ENCODE assay signal across 9 cellular contexts in the genomic region with DNA sequence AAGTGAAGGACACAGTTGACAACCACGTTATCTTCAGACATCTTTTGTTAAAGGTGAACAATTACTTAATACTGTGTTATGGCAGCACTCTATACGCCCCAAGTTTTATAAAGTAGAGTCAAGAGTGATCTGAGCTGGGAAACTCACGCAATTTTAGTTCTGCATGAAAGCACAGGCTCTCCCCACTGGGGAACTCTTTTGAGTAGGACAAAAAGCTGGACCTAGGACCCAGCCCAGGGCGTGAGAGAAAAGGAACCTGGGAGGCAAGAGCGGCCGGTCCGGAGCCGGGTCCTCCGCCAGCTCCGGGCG.
DNase-seq lines count a peak whose midpoint lies in the region; ATAC-seq and TF ChIP-seq lines count a peak whose summit lies in the region.
"Had no signal": no experiment of that assay in that cellular context is flagged by ENCODE, and none has a peak within 500 bp of the region (broad histone marks: within the 10 kb centered on the region; RNA-seq: fewer than 3 reads in every experiment).

No MANE protein-coding gene starts in this region.

- POLR2A ChIA-PET in CD8-positive, alpha-beta T cell (lab: Charles Lee): interaction anchor here (0.8 kb wide), 1 partner anchor 193 kb away, joined by 3 read pairs; the partner anchor contains the start of gene DCK

- peak overlapping the region; percentile 55 for H3K27ac Mint-ChIP-seq in CD8-positive, alpha-beta T cell
- peak overlapping the region; percentile 81 for H3K27ac Mint-ChIP-seq in progenitor cell of endocrine pancreas

- H3K4me1 Mint-ChIP-seq in CD8-positive, alpha-beta T cell (ENCODE audit: low read depth): peaks cover 32% of the 10 kb centered on the region
- H3K4me1 Mint-ChIP-seq in progenitor cell of endocrine pancreas (ENCODE audit: low read depth): peaks cover 49% of the 10 kb centered on the region

- H3K4me3 ChIP-seq in CD8-positive, alpha-beta T cell (ENCODE audit: low read depth, low read length): no peak overlapping the region
- H3K4me3 ChIP-seq in RWPE2 (ENCODE audit: severe bottlenecking) (peak overlapping the region; percentile 41), fibroblast of mammary gland (ENCODE audit: control insufficient read depth, low read depth, low read length) (peak overlapping the region; percentile 33)

- no peaks in the 10 kb centered on the region for H3K9me3 ChIP-seq in CD8-positive, alpha-beta T cell (ENCODE audit: low read length)
- H3K9me3 ChIP-seq in RWPE2 (ENCODE audit: severe bottlenecking): no peaks in the 10 kb centered on the region

- CTCF ChIA-PET in CD8-positive, alpha-beta T cell (lab: Charles Lee): interaction anchor here (0.6 to 3.0 kb wide), 3 partner anchors 13 to 299 kb away, joined by 3 to 7 read pairs (median 4); no protein-coding TSS in a partner anchor

- peaks cover 15% of the 10 kb centered on the region for H3K4me1 ChIP-seq in CD8-positive, alpha-beta T cell (ENCODE audit: insufficient read depth, low read length)
- no peaks in the 10 kb centered on the region for H3K4me1 ChIP-seq in RWPE2 (ENCODE audit: insufficient read depth, poor library complexity, severe bottlenecking)

- peak overlapping the region; percentile 89 for H3K4me3 Mint-ChIP-seq in CD8-positive, alpha-beta T cell
- H3K4me3 Mint-ChIP-seq in progenitor cell of endocrine pancreas (ENCODE audit: low read depth): peak overlapping the region; percentile 83

- no peak for TF ChIP-seq CTCF in CD8-positive, alpha-beta T cell (IDR thresholded peaks at IDR 0.05)
- no peak for TF ChIP-seq CTCF in RWPE2 (IDR thresholded peaks at IDR 0.05; ENCODE audit: poor library complexity, severe bottlenecking)
- no peak for TF ChIP-seq CTCF in fibroblast of mammary gland (conservative IDR thresholded peaks at IDR 0.05; ENCODE audit: control insufficient read depth, insufficient read depth, low read depth, low read length)
- TF ChIP-seq CTCF in progenitor cell of endocrine pancreas (IDR thresholded peaks at IDR 0.05; ENCODE audit: unreplicated experiment): no peak

- no peaks in the 10 kb centered on the region for H3K9me3 Mint-ChIP-seq in CD8-positive, alpha-beta T cell
- no peaks in the 10 kb centered on the region for H3K9me3 Mint-ChIP-seq in progenitor cell of endocrine pancreas (ENCODE audit: low read depth)

- H3K36me3 ChIP-seq in CD8-positive, alpha-beta T cell (ENCODE audit: insufficient read depth, low read length): no peaks in the 10 kb centered on the region
- H3K36me3 ChIP-seq in RWPE2 (ENCODE audit: low read depth): no peaks in the 10 kb centered on the region

- intact Hi-C loops in CD8-positive, alpha-beta T cell (cut with DNase I, micrococcal nuclease): loop anchor here (5.0 kb wide), 3 partner anchors 76 to 1116 kb away; partner anchors contain the start of gene DCK (in 1 of the 2)

- H3K27me3 Mint-ChIP-seq in CD8-positive, alpha-beta T cell (ENCODE audit: low read depth): peaks cover 27% of the 10 kb centered on the region
- H3K27me3 Mint-ChIP-seq in progenitor cell of endocrine pancreas: no peaks in the 10 kb centered on the region

- no peak for ATAC-seq in CD8-positive, alpha-beta T cell
- ATAC-seq in RWPE2 (ENCODE audit: low read depth) (no peak), GM19351 (IDR thresholded peaks at IDR 0.05; ENCODE audit: unreplicated experiment) (no peak)

- H3K27me3 ChIP-seq in CD8-positive, alpha-beta T cell (ENCODE audit: insufficient read depth, low read length): no peaks in the 10 kb centered on the region
- H3K27me3 ChIP-seq in RWPE2 (ENCODE audit: insufficient read depth, poor library complexity, severe bottlenecking): peaks cover 53% of the 10 kb centered on the region

- H3K36me3 Mint-ChIP-seq in CD8-positive, alpha-beta T cell: peaks cover 1% of the 10 kb centered on the region
- peaks cover 13% of the 10 kb centered on the region for H3K36me3 Mint-ChIP-seq in progenitor cell of endocrine pancreas (ENCODE audit: insufficient read depth)

- no peak overlapping the region for H3K27ac ChIP-seq in CD8-positive, alpha-beta T cell (ENCODE audit: low read depth, low read length)
- H3K27ac ChIP-seq in RWPE2 (ENCODE audit: poor library complexity, severe bottlenecking): no peak overlapping the region

- no peak for DNase-seq in CD8-positive, alpha-beta T cell
- DNase-seq in RWPE2 (ENCODE audit: low spot score): no peak
- no peak for DNase-seq in fibroblast of mammary gland (ENCODE audit: low read depth)
- no peak for DNase-seq in progenitor cell of endocrine pancreas (ENCODE audit: low spot score, unreplicated experiment)
- DNase-seq in DMS153 treated with DMSO at 0.1 percent for 48 hours (lab: John Stamatoyannopoulos, UW; ENCODE audit: unreplicated experiment): no peak
- DNase-seq in germinal center (ENCODE audit: low spot score): no peak
- no peak for DNase-seq in globus pallidus (ENCODE audit: low spot score)
- DNase-seq: NCI-H446 treated with DMSO at 0.1 percent for 48 hours had no signal
